ENCODE assay signal across 7 cellular contexts in genomic region chrX:22748093-22748999, GRCh38.
DNase-seq lines count a peak whose midpoint lies in the region; TF ChIP-seq lines count a peak whose summit lies in the region.

No MANE protein-coding gene starts in this region.

- peak; percentile 57 for TF ChIP-seq CTCF in GM10266 (IDR thresholded peaks at IDR 0.05; ENCODE audit: control insufficient read depth, insufficient read depth, low read depth, missing control alignments)
- no peak for TF ChIP-seq CTCF in HEK293 (tag by site-specific recombination; IDR thresholded peaks at IDR 0.05)

- H3K27ac ChIP-seq in HEK293 (ENCODE audit: extremely low read depth, low read depth, low read length), result no peak overlapping the region

- H3K4me3 ChIP-seq in HEK293 (ENCODE audit: low read depth, low read length), result no peak overlapping the region

- CTCF ChIA-PET in HEK293 (lab: Yijun Ruan, JAX), result interaction anchor here (0.5 to 2.5 kb wide), 40 partner anchors 9 to 869 kb away, joined by 3 to 15 read pairs (median 4); no protein-coding TSS in a partner anchor

- no peaks in the 10 kb centered on the region for H3K4me1 ChIP-seq in HEK293 (ENCODE audit: control insufficient read depth, insufficient read depth, low read length)

- no peaks in the 10 kb centered on the region for H3K36me3 ChIP-seq in HEK293 (ENCODE audit: control insufficient read depth in 2 of 2, insufficient read depth in 1 of 2, low read length in 2 of 2)

- no peaks in the 10 kb centered on the region for H3K9me3 ChIP-seq in HEK293 (ENCODE audit: control insufficient read depth, insufficient read depth, low read depth, low read length)

- POLR2A ChIA-PET in HEK293 (lab: Yijun Ruan, JAX), result interaction anchor here (0.6 kb wide), 1 partner anchor 127 kb away, joined by 7 read pairs; no protein-coding TSS in a partner anchor

- DNase-seq in GM10266 (ENCODE audit: extremely low spot score) (peak; percentile 6), NCI-H1105 (lab: John Stamatoyannopoulos, UW) (peak; percentile 67), T-helper 9 cell (peak; percentile 25), kidney tubule cell (ENCODE audit: low spot score) (peak; percentile 49)
- peak; percentile 23 for DNase-seq in central memory CD4-positive, alpha-beta T cell
- peak; percentile 2 for DNase-seq in stimulated activated CD8-positive, alpha-beta memory T cell treated with anti-CD3 and anti-CD28 coated beads, Interleukin-15, amount 100 ng/mL, for 1 hour (ENCODE audit: low read depth)

TF ChIP-seq in HEK293, 187 proteins besides CTCF, POLR2A, EP300 and RAD21:
- TF ChIP-seq ZIC2 (tag by site-specific recombination; IDR thresholded peaks at IDR 0.05), result no peak
- TF ChIP-seq ZNF2 (tag by site-specific recombination; IDR thresholded peaks at IDR 0.05), result no peak
- no peak for TF ChIP-seq ZNF221 (tag by site-specific recombination; IDR thresholded peaks at IDR 0.05; ENCODE audit: borderline replicate concordance)
- no peak for TF ChIP-seq ZNF202 (tag by site-specific recombination; IDR thresholded peaks at IDR 0.05; ENCODE audit: borderline replicate concordance)
- TF ChIP-seq PRDM1 (tag by site-specific recombination; IDR thresholded peaks at IDR 0.05), result peak; percentile 56
- TF ChIP-seq ZNF580 (tag by site-specific recombination; IDR thresholded peaks at IDR 0.05), result no peak
TF ChIP-seq in HEK293: peak in this region for 1.

Comparison
In these comparisons a context has a peak if more than half of its experiments do, and no peak if none do; other contexts are left out.
1. DNase-seq: peak in every context shown above with its lines; median percentile 67 in NCI-H1105; 49 in kidney tubule cell; 25 in T-helper 9 cell; 23 in central memory CD4-positive, alpha-beta T cell; 6 in GM10266; 2 in stimulated activated CD8-positive, alpha-beta memory T cell treated with anti-CD3 and anti-CD28 coated beads, Interleukin-15, amount 100 ng/mL, for 1 hour.